ENCODE assay signal across 20 cellular contexts in the genomic region with DNA sequence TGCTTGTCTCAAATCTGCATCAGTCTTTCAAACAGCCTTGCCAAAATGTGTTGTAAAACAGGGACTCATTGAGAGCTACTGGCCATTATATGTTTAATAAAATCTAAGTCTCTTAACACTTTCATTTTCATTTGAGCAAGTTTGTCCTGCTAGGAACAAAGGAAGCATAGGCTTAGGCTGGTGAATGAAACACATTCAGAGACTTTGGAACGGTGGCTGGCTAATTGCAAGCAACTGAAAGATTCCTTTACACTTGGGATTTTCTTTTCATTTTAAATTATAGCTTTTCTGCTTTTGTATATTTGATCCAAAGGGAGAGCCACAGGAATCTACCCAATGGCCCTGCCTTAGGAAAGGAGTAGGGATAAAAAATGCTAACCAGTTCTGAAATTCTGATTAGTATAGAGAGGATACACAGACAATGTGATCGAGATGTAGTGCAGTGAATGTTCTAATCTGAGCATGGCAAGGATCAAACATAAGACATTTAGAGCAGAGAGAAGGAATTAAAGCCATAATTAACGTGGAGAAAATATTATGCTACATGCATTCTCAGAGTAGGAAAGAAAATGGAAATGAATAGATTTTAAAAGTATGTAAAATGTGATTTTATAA.
A peak's percentile ranks its signal among the peaks of the same experiment; 100 is the strongest.
DNase-seq lines count a peak whose midpoint lies in the region; ATAC-seq, FAIRE-seq and TF ChIP-seq lines count a peak whose summit lies in the region.
"Had no signal": no experiment of that assay in that cellular context is flagged by ENCODE, and none has a peak within 500 bp of the region (broad histone marks: within the 10 kb centered on the region; RNA-seq: fewer than 3 reads in every experiment).

No MANE protein-coding gene starts in this region.

- H4K20me1 ChIP-seq in SK-N-SH (ENCODE audit: insufficient read depth): no peaks in the 10 kb centered on the region
- H4K20me1 ChIP-seq in PC-3 (ENCODE audit: low read length): no peaks in the 10 kb centered on the region
- no peaks in the 10 kb centered on the region for H4K20me1 ChIP-seq in endothelial cell of umbilical vein (replicated peaks; ENCODE audit: control insufficient read depth, extremely low read depth, insufficient read depth, low read length)
- H4K20me1 ChIP-seq: BLaER1 treated with 17β-estradiol and CSF1 and Interleukin-3, amounts not matched to agents 10 nM and 100 nM had no signal

- intact Hi-C loops in PC-3 (cut with micrococcal nuclease): loop anchor here (2.0 kb wide), 1 partner anchor 49 kb away; no protein-coding TSS in a partner anchor
- intact Hi-C loops in endothelial cell of umbilical vein (cut with micrococcal nuclease): no loop called here

- dilution Hi-C loops in endothelial cell of umbilical vein (cut with MboI; ENCODE audit: extremely low pct_ligation_motif_present, low sequenced_read_pairs): no loop called here

- no peaks in the 10 kb centered on the region for H3K79me2 ChIP-seq in SK-N-SH (ENCODE audit: insufficient read depth)
- H3K79me2 ChIP-seq in PC-3 (ENCODE audit: low read length): no peaks in the 10 kb centered on the region
- no peaks in the 10 kb centered on the region for H3K79me2 ChIP-seq in endothelial cell of umbilical vein (ENCODE audit: control insufficient read depth, insufficient read depth, low read length)

- DNase-seq in SK-N-SH (no peak), PC-3 (no peak), endothelial cell of umbilical vein (ENCODE audit: low read depth, low spot score) (peak; percentile 45), HFFc6 (no peak)
- DNase-seq in activated CD4-positive, alpha-beta T cell treated with anti-CD3 and anti-CD28 coated beads, Interleukin-2, amount 50 U/mL, for 48 hours: no peak
- DNase-seq: activated CD4-positive, alpha-beta T cell treated with anti-CD3 and anti-CD28 coated beads, Interleukin-2, amount 50 U/mL, for 1 hour; activated CD8-positive, alpha-beta memory T cell treated with anti-CD3 and anti-CD28 coated beads, Interleukin-2, amount 50 U/mL, for 48 hours; GOT3; NCI-H1105; NCI-H510A; occipital lobe; Right ventricle myocardium superior; upper lobe of right lung had no signal

- H3K9me3 ChIP-seq in SK-N-SH (no peaks in the 10 kb centered on the region), PC-3 (ENCODE audit: low read length) (no peaks in the 10 kb centered on the region), endothelial cell of umbilical vein (replicated peaks; ENCODE audit: control insufficient read depth, insufficient read depth, low read length) (no peaks in the 10 kb centered on the region)
- H3K9me3 ChIP-seq: BLaER1 treated with 17β-estradiol and CSF1 and Interleukin-3, amounts not matched to agents 10 nM and 100 nM; upper lobe of right lung had no signal

- TF ChIP-seq EP300 in SK-N-SH (IDR thresholded peaks at IDR 0.05; ENCODE audit: borderline replicate concordance in 1 of 2, low read depth in 1 of 2, low read length in 1 of 2): no peak

- no peaks in the 10 kb centered on the region for H3K27me3 ChIP-seq in SK-N-SH (ENCODE audit: insufficient read depth)
- no peaks in the 10 kb centered on the region for H3K27me3 ChIP-seq in PC-3 (ENCODE audit: low read length)
- no peaks in the 10 kb centered on the region for H3K27me3 ChIP-seq in endothelial cell of umbilical vein (ENCODE audit: control insufficient read depth in 2 of 2, insufficient read depth in 2 of 2, low read length in 2 of 2)
- H3K27me3 ChIP-seq: BLaER1 treated with 17β-estradiol and CSF1 and Interleukin-3, amounts not matched to agents 10 nM and 100 nM; cardiac muscle cell; upper lobe of right lung had no signal

- H3K4me3 Mint-ChIP-seq in HFFc6: no peak overlapping the region
- H3K4me3 Mint-ChIP-seq: T-helper 1 cell treated with Interleukin-12 subunit alpha and Interleukin-12 subunit beta and Interleukin-4 antibody, amounts not matched to agents 30 μg/mL and 1 μg/mL, for 36 hours had no signal

- no peaks in the 10 kb centered on the region for H3K9me1 ChIP-seq in endothelial cell of umbilical vein (replicated peaks; ENCODE audit: control insufficient read depth, extremely low read depth, insufficient read depth, low read length)

- no peak for FAIRE-seq in endothelial cell of umbilical vein (lab: Jason Lieb, UNC)
- FAIRE-seq: A204.1 had no signal

- BruUV-seq in PC-3 (replicated peaks; lab: Mats Ljungman, UMichigan): no TSS peak
- no TSS peak for BruUV-seq in endothelial cell of umbilical vein (replicated peaks; lab: Mats Ljungman, UMichigan)

- H3K9me2 ChIP-seq in SK-N-SH (no peaks in the 10 kb centered on the region), PC-3 (replicated peaks; ENCODE audit: low read length) (no peaks in the 10 kb centered on the region)

- H3K27ac Mint-ChIP-seq in HFFc6: no peak overlapping the region
- H3K27ac Mint-ChIP-seq: T-helper 1 cell treated with Interleukin-12 subunit alpha and Interleukin-12 subunit beta and Interleukin-4 antibody, amounts not matched to agents 30 μg/mL and 1 μg/mL, for 36 hours had no signal

- H3F3A ChIP-seq in SK-N-SH (replicated peaks; ENCODE audit: insufficient read depth): no peaks in the 10 kb centered on the region
- no peaks in the 10 kb centered on the region for H3F3A ChIP-seq in PC-3 (ENCODE audit: low read length, unreplicated experiment)

- TF ChIP-seq CTCF in SK-N-SH (IDR thresholded peaks at IDR 0.05) (no peak), PC-3 (conservative IDR thresholded peaks at IDR 0.05; ENCODE audit: low read depth, low read length) (no peak), endothelial cell of umbilical vein (IDR thresholded peaks at IDR 0.05; ENCODE audit: extremely low read depth in 1 of 2, insufficient read depth in 1 of 2, low read depth in 1 of 2, low read length in 2 of 2) (no peak), HFFc6 (IDR thresholded peaks at IDR 0.05) (no peak)

- POLR2A ChIA-PET in SK-N-SH (lab: Yijun Ruan, JAX): no interaction called here
- POLR2A ChIA-PET in PC-3 (lab: Charles Lee; ENCODE audit: unreplicated experiment): interaction anchor here (0.5 kb wide), 1 partner anchor 12 kb away, joined by 12 read pairs; no protein-coding TSS in a partner anchor
- POLR2A ChIA-PET in endothelial cell of umbilical vein (lab: Charles Lee): no interaction called here

- no peaks in the 10 kb centered on the region for H3K36me3 Mint-ChIP-seq in HFFc6 (ENCODE audit: low read depth)

- H2AFZ ChIP-seq in SK-N-SH (ENCODE audit: low read depth) (no peak overlapping the region), PC-3 (ENCODE audit: low read length) (peak overlapping the region; percentile 3; the same call in 1 of the 2 replicates), endothelial cell of umbilical vein (ENCODE audit: low read depth, low read length) (peak overlapping the region; percentile 73)

- H3K4me1 ChIP-seq in SK-N-SH (ENCODE audit: control insufficient read depth in 1 of 2, insufficient read depth in 2 of 2, low read depth in 1 of 2, low read length in 1 of 2) (no peaks in the 10 kb centered on the region; a peak in 1 of 4 replicates), PC-3 (ENCODE audit: insufficient read depth, low read length) (no peaks in the 10 kb centered on the region), endothelial cell of umbilical vein (ENCODE audit: control insufficient read depth, extremely low read depth, insufficient read depth, low read length) (no peaks in the 10 kb centered on the region)
- H3K4me1 ChIP-seq: BLaER1 treated with 17β-estradiol and CSF1 and Interleukin-3, amounts not matched to agents 10 nM and 100 nM; upper lobe of right lung had no signal

- no peak for TF ChIP-seq RAD21 in SK-N-SH (IDR thresholded peaks at IDR 0.05; ENCODE audit: low read length)

- no peaks in the 10 kb centered on the region for H3K4me1 Mint-ChIP-seq in HFFc6 (ENCODE audit: low read depth)

- no peaks in the 10 kb centered on the region for H3K36me3 ChIP-seq in SK-N-SH (replicated peaks in 1 of 2; ENCODE audit: control insufficient read depth in 1 of 2, insufficient read depth in 2 of 2, low read length in 1 of 2)
- no peaks in the 10 kb centered on the region for H3K36me3 ChIP-seq in PC-3 (ENCODE audit: low read depth, low read length)
- H3K36me3 ChIP-seq in endothelial cell of umbilical vein (ENCODE audit: control insufficient read depth in 2 of 2, extremely low read depth in 1 of 2, insufficient read depth in 2 of 2, low read length in 2 of 2): no peaks in the 10 kb centered on the region
- H3K36me3 ChIP-seq: BLaER1 treated with 17β-estradiol and CSF1 and Interleukin-3, amounts not matched to agents 10 nM and 100 nM; cardiac muscle cell; upper lobe of right lung had no signal

- H3K27me3 Mint-ChIP-seq in HFFc6 (ENCODE audit: insufficient read depth): no peaks in the 10 kb centered on the region

- H3K9ac ChIP-seq in SK-N-SH (no peak overlapping the region), PC-3 (ENCODE audit: low read length) (no peak overlapping the region), endothelial cell of umbilical vein (replicated peaks; ENCODE audit: extremely low read depth, insufficient read depth, low read length) (no peak overlapping the region)
- H3K9ac ChIP-seq: BLaER1 treated with 17β-estradiol and CSF1 and Interleukin-3, amounts not matched to agents 10 nM and 100 nM had no signal

- CTCF ChIA-PET in SK-N-SH (lab: Yijun Ruan, JAX) (no interaction called here), PC-3 (lab: Charles Lee) (no interaction called here), endothelial cell of umbilical vein (lab: Charles Lee) (interaction anchor here (1.0 kb wide), 1 partner anchor 199 kb away, joined by 3 read pairs; no protein-coding TSS in a partner anchor)

- H3K9me3 Mint-ChIP-seq in HFFc6: peaks cover 5% of the 10 kb centered on the region
- H3K9me3 Mint-ChIP-seq: T-helper 1 cell treated with Interleukin-12 subunit alpha and Interleukin-12 subunit beta and Interleukin-4 antibody, amounts not matched to agents 30 μg/mL and 1 μg/mL, for 36 hours had no signal

- WGBS in SK-N-SH (ENCODE audit: low lambda C conversion rate): 2% methylated on average over 3 of the region's 3 CpGs

- ATAC-seq in SK-N-SH treated with all-trans-retinoic acid at 6 μM for 48 hours (peak; percentile 77), PC-3 (no peak), GM18868 (IDR thresholded peaks at IDR 0.05; ENCODE audit: unreplicated experiment) (no peak), HG02588 (IDR thresholded peaks at IDR 0.05; ENCODE audit: unreplicated experiment) (no peak)
- ATAC-seq: upper lobe of right lung had no signal

- TF ChIP-seq POLR2A in endothelial cell of umbilical vein (IDR thresholded peaks at IDR 0.05; ENCODE audit: low read depth, low read length): no peak

- H3K4me2 ChIP-seq in SK-N-SH: no peak overlapping the region
- no peak overlapping the region for H3K4me2 ChIP-seq in PC-3 (ENCODE audit: low read length)
- no peak overlapping the region for H3K4me2 ChIP-seq in endothelial cell of umbilical vein (ENCODE audit: insufficient read depth, low read length)
- H3K4me2 ChIP-seq: BLaER1 treated with 17β-estradiol and CSF1 and Interleukin-3, amounts not matched to agents 10 nM and 100 nM had no signal

- H3K4me3 ChIP-seq in SK-N-SH (ENCODE audit: low read depth in 2 of 2, low read length in 1 of 2): no peak overlapping the region
- H3K4me3 ChIP-seq in PC-3 (ENCODE audit: low read length): no peak overlapping the region
- no peak overlapping the region for H3K4me3 ChIP-seq in endothelial cell of umbilical vein (replicated peaks in 1 of 3; ENCODE audit: insufficient read depth in 1 of 3, low read depth in 1 of 3, low read length in 3 of 3)
- H3K4me3 ChIP-seq: BLaER1 treated with 17β-estradiol and CSF1 and Interleukin-3, amounts not matched to agents 10 nM and 100 nM; cardiac muscle cell; upper lobe of right lung had no signal

- peak overlapping the region in 1 of 2 experiments; percentile 68; a peak in 2 of 4 replicates for H3K27ac ChIP-seq in SK-N-SH (ENCODE audit: low read depth in 2 of 2, low read length in 1 of 2)
- no peak overlapping the region for H3K27ac ChIP-seq in PC-3 (ENCODE audit: low read length)
- no peak overlapping the region for H3K27ac ChIP-seq in endothelial cell of umbilical vein (ENCODE audit: insufficient read depth, low read depth, low read length)
- H3K27ac ChIP-seq: BLaER1 treated with 17β-estradiol and CSF1 and Interleukin-3, amounts not matched to agents 10 nM and 100 nM; cardiac muscle cell; upper lobe of right lung had no signal
